33 cellular contexts compared by ENCODE assay signal in genomic region chr17:70099884-70100283, GRCh38. TPM values are rescaled to one million over a fixed set of nuclear protein-coding genes. Genes with fewer than 3 reads are reported as not detected.
DNase-seq lines count a peak whose midpoint lies in the region; ATAC-seq and TF ChIP-seq lines count a peak whose summit lies in the region.
"Had no signal": no experiment of that assay in that cellular context is flagged by ENCODE, and none has a peak within 500 bp of the region (broad histone marks: within the 10 kb centered on the region; RNA-seq: fewer than 3 reads in every experiment).

No MANE protein-coding gene starts in this region.

- peak overlapping the region; percentile 28 for H2AFZ ChIP-seq in SU-DHL-6 (ENCODE audit: low read depth, low read length, severe bottlenecking)
- no peak overlapping the region for H2AFZ ChIP-seq in GM23338
- H2AFZ ChIP-seq: GM23248 had no signal

- H3K27me3 Mint-ChIP-seq in GM23338 (ENCODE audit: insufficient read depth, low read depth, poor library complexity): no peaks in the 10 kb centered on the region
- H3K27me3 Mint-ChIP-seq: activated naive CD8-positive, alpha-beta T cell treated with anti-CD3 and anti-CD28 coated beads for 36 hours; stimulated activated naive B cell treated with anti-CD40 and anti-IgM and Interleukin-4, amounts not matched to agents 10 μg/mL and 1 μg/mL and 100 μg/mL, for 72 hours had no signal

- no peak overlapping the region for H3K4me3 ChIP-seq in SU-DHL-6 (ENCODE audit: insufficient read depth, low read length, poor library complexity, severe bottlenecking)
- no peak overlapping the region for H3K4me3 ChIP-seq in neutrophil (ENCODE audit: low read depth in 1 of 2, low read length in 1 of 2)
- no peak overlapping the region for H3K4me3 ChIP-seq in GM23338
- H3K4me3 ChIP-seq: ascending aorta, cardiac muscle cell, coronary artery, esophagus squamous epithelium, GM23248, lung, prostate gland, SJSA1, suprapubic skin, vagina had no signal

- H3F3A ChIP-seq in SU-DHL-6 (ENCODE audit: insufficient read depth) (no peaks in the 10 kb centered on the region), GM23338 (replicated peaks; ENCODE audit: low read depth) (no peaks in the 10 kb centered on the region)

- H3K27me3 ChIP-seq in SU-DHL-6 (ENCODE audit: low read length) (no peaks in the 10 kb centered on the region), neutrophil (no peaks in the 10 kb centered on the region), GM23338 (ENCODE audit: insufficient read depth) (no peaks in the 10 kb centered on the region)
- H3K27me3 ChIP-seq: ascending aorta, cardiac muscle cell, SJSA1, suprapubic skin, vagina had no signal

- H3K9me2 ChIP-seq in SU-DHL-6 (replicated peaks; ENCODE audit: insufficient read depth, low read length) (no peaks in the 10 kb centered on the region), GM23338 (ENCODE audit: insufficient read depth) (no peaks in the 10 kb centered on the region)

- no peak overlapping the region for H3K27ac Mint-ChIP-seq in activated naive CD4-positive, alpha-beta T cell treated with anti-CD3 and anti-CD28 coated beads, Interleukin-2, amount 50 U/mL, for 72 hours
- no peak overlapping the region for H3K27ac Mint-ChIP-seq in GM23338
- H3K27ac Mint-ChIP-seq: activated CD8-positive, alpha-beta T cell treated with anti-CD3 and anti-CD28 coated beads for 36 hours; activated naive CD8-positive, alpha-beta T cell treated with anti-CD3 and anti-CD28 coated beads for 36 hours; CD4-positive, alpha-beta memory T cell; endodermal cell; stimulated activated naive B cell treated with anti-CD40 and anti-IgM and Interleukin-4, amounts not matched to agents 10 μg/mL and 1 μg/mL and 100 μg/mL, for 72 hours; T-helper 17 cell had no signal

- no peak for ATAC-seq in activated naive CD4-positive, alpha-beta T cell treated with anti-CD3 and anti-CD28 coated beads, Interleukin-2, amount 50 U/mL, for 72 hours
- no peak for ATAC-seq in GM23338
- ATAC-seq: activated CD8-positive, alpha-beta T cell treated with anti-CD3 and anti-CD28 coated beads for 36 hours; T-helper 17 cell had no signal

- DNase-seq in GDM1 (lab: John Stamatoyannopoulos, UW) (peak; percentile 12), MV-4-11 (lab: John Stamatoyannopoulos, UW) (peak; percentile 24), ureter (ENCODE audit: low spot score) (no peak), NCI-H2029 (lab: John Stamatoyannopoulos, UW) (no peak), GM23338 (ENCODE audit: low spot score) (no peak)
- DNase-seq in activated naive CD4-positive, alpha-beta T cell treated with anti-CD3 and anti-CD28 coated beads, Interleukin-2, amount 50 U/mL, for 72 hours (ENCODE audit: low spot score in 2 of 2): no peak
- DNase-seq: activated CD4-positive, alpha-beta T cell treated with anti-CD3 and anti-CD28 coated beads for 1 hour; activated CD8-positive, alpha-beta T cell treated with anti-CD3 and anti-CD28 coated beads for 36 hours; activated effector memory CD4-positive, alpha-beta T cell treated with Interleukin-2 at 50 U/mL for 16 hours; activated naive CD8-positive, alpha-beta T cell treated with anti-CD3 and anti-CD28 coated beads for 36 hours; CD4-positive, alpha-beta memory T cell; endodermal cell; esophagus squamous epithelium; foreskin melanocyte; GM23248; NCI-H1417 treated with DMSO at 0.1 percent for 48 hours; NCI-H2081 treated with DMSO at 0.1 percent for 48 hours; stimulated activated CD4-positive, alpha-beta T cell treated with anti-CD3 and anti-CD28 coated beads, Interleukin-15, amount 100 ng/mL, for 24 hours; stimulated activated naive B cell treated with anti-CD40 and anti-IgM and Interleukin-4, amounts not matched to agents 10 μg/mL and 1 μg/mL and 100 μg/mL, for 72 hours; T-helper 17 cell had no signal

- H3K4me1 Mint-ChIP-seq in GM23338: no peaks in the 10 kb centered on the region
- H3K4me1 Mint-ChIP-seq: activated naive CD8-positive, alpha-beta T cell treated with anti-CD3 and anti-CD28 coated beads for 36 hours; endodermal cell; T-helper 17 cell had no signal

- H3K36me3 ChIP-seq in SU-DHL-6 (ENCODE audit: low read length): no peaks in the 10 kb centered on the region
- H3K36me3 ChIP-seq in neutrophil: no peaks in the 10 kb centered on the region
- H3K36me3 ChIP-seq in GM23338 (ENCODE audit: insufficient read depth): no peaks in the 10 kb centered on the region
- H3K36me3 ChIP-seq: ascending aorta, cardiac muscle cell, esophagus squamous epithelium, prostate gland, SJSA1, suprapubic skin, vagina had no signal

- H3K4me1 ChIP-seq in neutrophil (ENCODE audit: control insufficient read depth in 1 of 2, insufficient read depth in 1 of 2, low read depth in 1 of 2, low read length in 1 of 2) (peaks cover 0 to 9% of the 10 kb centered on the region in 2 experiments), GM23338 (ENCODE audit: insufficient read depth) (no peaks in the 10 kb centered on the region)
- H3K4me1 ChIP-seq: ascending aorta, prostate gland, SJSA1, vagina had no signal

- H3K4me2 ChIP-seq in SU-DHL-6 (ENCODE audit: low read depth, low read length, poor library complexity, severe bottlenecking) (no peak overlapping the region), GM23338 (no peak overlapping the region)

- no peak overlapping the region for H3K9ac ChIP-seq in SU-DHL-6 (ENCODE audit: low read length)
- H3K9ac ChIP-seq: GM23248 had no signal

- no peaks in the 10 kb centered on the region for H3K9me3 Mint-ChIP-seq in activated naive CD4-positive, alpha-beta T cell treated with anti-CD3 and anti-CD28 coated beads, Interleukin-2, amount 50 U/mL, for 72 hours
- H3K9me3 Mint-ChIP-seq in GM23338: no peaks in the 10 kb centered on the region
- H3K9me3 Mint-ChIP-seq: activated CD8-positive, alpha-beta T cell treated with anti-CD3 and anti-CD28 coated beads for 36 hours; activated naive CD8-positive, alpha-beta T cell treated with anti-CD3 and anti-CD28 coated beads for 36 hours; neural crest cell; stimulated activated naive B cell treated with anti-CD40 and anti-IgM and Interleukin-4, amounts not matched to agents 10 μg/mL and 1 μg/mL and 100 μg/mL, for 72 hours had no signal

- no peak for TF ChIP-seq CTCF in SU-DHL-6 (IDR thresholded peaks at IDR 0.05; ENCODE audit: insufficient read depth, low read length, poor library complexity, severe bottlenecking)
- TF ChIP-seq CTCF in neutrophil (IDR thresholded peaks at IDR 0.05): no peak
- no peak for TF ChIP-seq CTCF in GM23338 (conservative IDR thresholded peaks at IDR 0.05; ENCODE audit: low read depth in 2 of 2)

- no peak overlapping the region for H3K27ac ChIP-seq in SU-DHL-6 (ENCODE audit: low read depth, low read length)
- peak overlapping the region; percentile 48 for H3K27ac ChIP-seq in neutrophil
- no peak overlapping the region for H3K27ac ChIP-seq in GM23338 (ENCODE audit: low read depth)
- H3K27ac ChIP-seq: ascending aorta, cardiac muscle cell, coronary artery, esophagus squamous epithelium, GM23248, prostate gland, SJSA1, suprapubic skin, vagina had no signal

- H3K36me3 Mint-ChIP-seq in activated naive CD4-positive, alpha-beta T cell treated with anti-CD3 and anti-CD28 coated beads, Interleukin-2, amount 50 U/mL, for 72 hours: no peaks in the 10 kb centered on the region
- no peaks in the 10 kb centered on the region for H3K36me3 Mint-ChIP-seq in GM23338 (ENCODE audit: low read depth)
- H3K36me3 Mint-ChIP-seq: activated naive CD8-positive, alpha-beta T cell treated with anti-CD3 and anti-CD28 coated beads for 36 hours; CD4-positive, alpha-beta memory T cell; stimulated activated naive B cell treated with anti-CD40 and anti-IgM and Interleukin-4, amounts not matched to agents 10 μg/mL and 1 μg/mL and 100 μg/mL, for 72 hours had no signal

- no peaks in the 10 kb centered on the region for H4K20me1 ChIP-seq in SU-DHL-6 (ENCODE audit: low read depth, low read length)
- no peaks in the 10 kb centered on the region for H4K20me1 ChIP-seq in GM23338 (replicated peaks; ENCODE audit: insufficient read depth)

- no peak overlapping the region for H3K4me3 Mint-ChIP-seq in GM23338
- H3K4me3 Mint-ChIP-seq: activated CD8-positive, alpha-beta T cell treated with anti-CD3 and anti-CD28 coated beads for 36 hours; activated naive CD8-positive, alpha-beta T cell treated with anti-CD3 and anti-CD28 coated beads for 36 hours; CD4-positive, alpha-beta memory T cell; endodermal cell; neural crest cell; stimulated activated naive B cell treated with anti-CD40 and anti-IgM and Interleukin-4, amounts not matched to agents 10 μg/mL and 1 μg/mL and 100 μg/mL, for 72 hours; T-helper 17 cell had no signal

- H3K79me2 ChIP-seq in SU-DHL-6 (ENCODE audit: insufficient read depth, low read length) (no peaks in the 10 kb centered on the region), GM23338 (replicated peaks; ENCODE audit: insufficient read depth) (no peaks in the 10 kb centered on the region)

- H3K9me3 ChIP-seq in SU-DHL-6 (ENCODE audit: insufficient read depth, low read length) (no peaks in the 10 kb centered on the region), neutrophil (no peaks in the 10 kb centered on the region)
- H3K9me3 ChIP-seq: ascending aorta, esophagus squamous epithelium, prostate gland, SJSA1, suprapubic skin, vagina had no signal

TF ChIP-seq in GM23338, 12 proteins besides CTCF, POLR2A, EP300 and RAD21 (continues in another document):
- TF ChIP-seq EZH2 (IDR thresholded peaks at IDR 0.05; ENCODE audit: low read depth, unreplicated experiment): no peak
- TF ChIP-seq CREB1 (CRISPR knock-in tag; IDR thresholded peaks at IDR 0.05; ENCODE audit: low read depth): no peak
- no peak for TF ChIP-seq ZNF331 (CRISPR knock-in tag; IDR thresholded peaks at IDR 0.05; ENCODE audit: low read depth)

RNA-seq across cellular contexts. Expression of gene KCNJ16, which starts 24.9 kb away (rescaled TPM):
- total RNA-seq in ureter: not detected
- not detected for total RNA-seq in activated naive CD4-positive, alpha-beta T cell treated with anti-CD3 and anti-CD28 coated beads, Interleukin-2, amount 50 U/mL, for 72 hours
- not detected in 2 replicates for total RNA-seq in GM23338 (2014; rRNA removed; shearing (Covaris generic))
- polyA plus RNA-seq in GM23338 (2016; fragmentation: Nextera tagmentation; extraction: Ambion mirVana): not detected in 2 replicates
- total RNA-seq: activated CD8-positive, alpha-beta T cell treated with anti-CD3 and anti-CD28 coated beads for 36 hours; activated naive CD8-positive, alpha-beta T cell treated with anti-CD3 and anti-CD28 coated beads for 36 hours; ascending aorta; cardiac muscle cell; CD4-positive, alpha-beta memory T cell; GM23248; M059J; NCI-H460; SJSA1; suprapubic skin; T-helper 17 cell; vagina had no signal
- polyA plus RNA-seq: cardiac muscle cell; CD4-positive, alpha-beta memory T cell; GM23248 had no signal

Comparison
In these comparisons a context has a peak if more than half of its experiments do, and no peak if none do; other contexts are left out.
1. DNase-seq: peak in GDM1 (single experiment) and MV-4-11 (single experiment); none in ureter (single experiment), activated naive CD4-positive, alpha-beta T cell treated with anti-CD3 and anti-CD28 coated beads, Interleukin-2, amount 50 U/mL, for 72 hours (0 of 2), NCI-H2029 (single experiment) and GM23338 (single experiment).